Comparison of ENCODE assay signal across 10 cellular contexts in the genomic region with DNA sequence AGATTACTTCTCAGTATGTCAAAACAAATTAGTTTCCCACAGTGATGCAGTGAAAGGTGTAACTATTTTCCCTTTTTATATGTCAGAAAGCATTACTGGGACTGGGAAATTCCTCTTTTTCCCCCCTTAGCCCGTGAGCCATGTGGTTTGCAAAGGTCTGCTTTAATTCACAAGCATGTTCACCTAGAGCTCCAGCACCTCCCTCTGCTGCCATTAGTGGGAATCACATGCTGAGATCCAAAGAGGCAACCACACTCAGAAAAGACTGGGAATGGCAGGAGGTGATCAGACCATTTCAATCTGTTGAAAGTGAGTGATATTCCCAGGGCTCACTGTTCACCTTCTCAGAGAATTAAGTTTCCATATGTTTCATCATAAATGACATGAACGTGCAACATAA.
DNase-seq lines count a peak whose midpoint lies in the region; ATAC-seq, FAIRE-seq and TF ChIP-seq lines count a peak whose summit lies in the region.
"Had no signal": no experiment of that assay in that cellular context is flagged by ENCODE, and none has a peak within 500 bp of the region (broad histone marks: within the 10 kb centered on the region; RNA-seq: fewer than 3 reads in every experiment).

No MANE protein-coding gene starts in this region.

- no peaks in the 10 kb centered on the region for H3K36me3 ChIP-seq in GM23248 (ENCODE audit: low read depth)

- H3K4me1 ChIP-seq in GM23248 (ENCODE audit: insufficient read depth) (peaks cover 8% of the 10 kb centered on the region), foreskin keratinocyte (no peaks in the 10 kb centered on the region)

- no peaks in the 10 kb centered on the region for H3K9me2 ChIP-seq in GM23248 (ENCODE audit: insufficient read depth)

- peak; percentile 63 for TF ChIP-seq CTCF in foreskin keratinocyte (conservative IDR thresholded peaks at IDR 0.05)

- no peak for FAIRE-seq in RCC 7860 (lab: Jason Lieb, UNC)

- H3K4me2 ChIP-seq in GM23248 (ENCODE audit: unreplicated experiment), result no peak overlapping the region

- H3K27me3 ChIP-seq in GM23248 (replicated peaks; ENCODE audit: insufficient read depth) (no peaks in the 10 kb centered on the region), foreskin keratinocyte (no peaks in the 10 kb centered on the region)

- no peaks in the 10 kb centered on the region for H4K20me1 ChIP-seq in GM23248 (ENCODE audit: insufficient read depth)

- no peak overlapping the region for H3K9ac ChIP-seq in GM23248

- peaks cover 56% of the 10 kb centered on the region for H3K79me2 ChIP-seq in GM23248 (ENCODE audit: insufficient read depth)

- H3F3A ChIP-seq in GM23248 (ENCODE audit: insufficient read depth), result peaks cover 10% of the 10 kb centered on the region; the same call in 1 of the 2 replicates

- no peak overlapping the region for H2AFZ ChIP-seq in GM23248

- no peaks in the 10 kb centered on the region for H3K9me3 ChIP-seq in GM23248 (ENCODE audit: low read depth)

- no peak overlapping the region for H3K27ac ChIP-seq in GM23248
- H3K27ac ChIP-seq in foreskin keratinocyte, result no peak overlapping the region
- H3K27ac ChIP-seq: HL-60 had no signal

- DNase-seq in 8988T (peak; percentile 10), GM23248 (peak; percentile 54), RCC 7860 (ENCODE audit: low spot score) (peak; percentile 34), foreskin keratinocyte (peak in 1 of 2 donors; percentile 36)
- DNase-seq: activated CD4-positive, alpha-beta T cell treated with anti-CD3 and anti-CD28 coated beads, Interleukin-2, amount 10 ng/mL, durations not matched to agents 7 days and 5 days had no signal

- 71 to 73% methylated on average over 2 of the region's 2 CpGs for WGBS in GM23248 (ENCODE audit: low coverage in 1 of 2, low lambda C conversion rate in 2 of 2, missing lambda C conversion rate in 2 of 2), 2 experiments

- H3K4me3 ChIP-seq in GM23248, result no peak overlapping the region

- in situ Hi-C loops in GM23248 (cut with MboI), result loop anchor here (10.0 kb wide), 1 partner anchor 627 kb away; no protein-coding TSS in a partner anchor

- ATAC-seq in foreskin keratinocyte (peak; percentile 88), HG02642 (IDR thresholded peaks at IDR 0.05; ENCODE audit: poor library complexity, unreplicated experiment) (no peak), HG03196 (IDR thresholded peaks at IDR 0.05; ENCODE audit: unreplicated experiment) (no peak), GM21737 (IDR thresholded peaks at IDR 0.05; ENCODE audit: unreplicated experiment) (no peak), GM18520 (IDR thresholded peaks at IDR 0.05; ENCODE audit: unreplicated experiment) (no peak)
